In genomic region chr7:23971031-23971430, GRCh38 we compare ENCODE assay signal across 16 cellular contexts.
"Had no signal": no experiment of that assay in that cellular context is flagged by ENCODE, and none has a peak within 500 bp of the region (broad histone marks: within the 10 kb centered on the region; RNA-seq: fewer than 3 reads in every experiment).

No MANE protein-coding gene starts in this region.

- H3K27me3 ChIP-seq: tibial nerve had no signal

- H3K27ac ChIP-seq: tibial nerve, WERI-Rb-1 had no signal

- H3K36me3 Mint-ChIP-seq: activated naive CD4-positive, alpha-beta T cell treated with anti-CD3 and anti-CD28 coated beads, Interleukin-2, amount 50 U/mL, for 24 hours had no signal

- H3K9me3 Mint-ChIP-seq: activated naive CD4-positive, alpha-beta T cell treated with anti-CD3 and anti-CD28 coated beads, Interleukin-2, amount 50 U/mL, for 24 hours; activated T-cell treated with anti-CD3 and anti-CD28 coated beads, Interleukin-2, amount 50 U/mL, for 72 hours; stimulated activated naive CD8-positive, alpha-beta T cell treated with anti-CD3 and anti-CD28 coated beads, Interleukin-15, Interleukin-2, amounts not matched to agents 100 ng/mL and 50 ng/mL, for 24 hours had no signal

- ATAC-seq: activated T-cell treated with anti-CD3 and anti-CD28 coated beads, Interleukin-2, amount 50 U/mL, for 72 hours; esophagus mucosa; left lobe of liver; T-helper 17 cell had no signal

- H3K4me1 Mint-ChIP-seq: activated naive CD4-positive, alpha-beta T cell treated with anti-CD3 and anti-CD28 coated beads, Interleukin-2, amount 50 U/mL, for 24 hours; T-helper 17 cell had no signal

- H3K4me3 Mint-ChIP-seq: activated naive CD4-positive, alpha-beta T cell treated with anti-CD3 and anti-CD28 coated beads, Interleukin-2, amount 50 U/mL, for 24 hours; activated T-cell treated with anti-CD3 and anti-CD28 coated beads, Interleukin-2, amount 50 U/mL, for 72 hours; dendritic cell treated with granulocyte-macrophage colony-stimulating factor and Interleukin-4, amounts not matched to agents 40 ng/mL and 50 ng/mL, for 4 days; nephron progenitor cell; stimulated activated naive CD8-positive, alpha-beta T cell treated with anti-CD3 and anti-CD28 coated beads, Interleukin-15, Interleukin-2, amounts not matched to agents 100 ng/mL and 50 ng/mL, for 24 hours; T-helper 17 cell had no signal

- H3K4me1 ChIP-seq: tibial nerve had no signal

- H3K27ac Mint-ChIP-seq: activated naive CD4-positive, alpha-beta T cell treated with anti-CD3 and anti-CD28 coated beads, Interleukin-2, amount 50 U/mL, for 24 hours; activated T-cell treated with anti-CD3 and anti-CD28 coated beads, Interleukin-2, amount 50 U/mL, for 72 hours; dendritic cell treated with granulocyte-macrophage colony-stimulating factor and Interleukin-4, amounts not matched to agents 40 ng/mL and 50 ng/mL, for 4 days; nephron progenitor cell; stimulated activated naive CD8-positive, alpha-beta T cell treated with anti-CD3 and anti-CD28 coated beads, Interleukin-15, Interleukin-2, amounts not matched to agents 100 ng/mL and 50 ng/mL, for 24 hours; T-helper 17 cell had no signal

- H3K27me3 Mint-ChIP-seq: dendritic cell treated with granulocyte-macrophage colony-stimulating factor and Interleukin-4, amounts not matched to agents 40 ng/mL and 50 ng/mL, for 4 days; T-helper 17 cell had no signal

- H3K4me3 ChIP-seq: lung, tibial nerve had no signal

- H3K36me3 ChIP-seq: tibial nerve, WERI-Rb-1 had no signal

- DNase-seq: activated CD4-positive, alpha-beta T cell treated with anti-CD3 and anti-CD28 coated beads for 1 hour; activated gamma-delta T cell; activated T-cell treated with anti-CD3 and anti-CD28 coated beads, Interleukin-2, amount 50 U/mL, for 72 hours; effector CD8-positive, alpha-beta T cell; midbrain; nephron progenitor cell; nucleus accumbens; T-helper 17 cell; WERI-Rb-1 had no signal
